Comparison of ENCODE assay signal across 20 cellular contexts in genomic region chr16:30143347-30143702, GRCh38. TPM values are rescaled to one million over a fixed set of nuclear protein-coding genes. Genes with fewer than 3 reads are reported as not detected.
DNase-seq lines count a peak whose midpoint lies in the region; ATAC-seq and TF ChIP-seq lines count a peak whose summit lies in the region.
"Had no signal": no experiment of that assay in that cellular context is flagged by ENCODE, and none has a peak within 500 bp of the region (broad histone marks: within the 10 kb centered on the region; RNA-seq: fewer than 3 reads in every experiment).

No MANE protein-coding gene starts in this region.

- no peaks in the 10 kb centered on the region for H3K27me3 Mint-ChIP-seq in activated CD8-positive, alpha-beta memory T cell treated with anti-CD3 and anti-CD28 coated beads, Interleukin-2, amount 10 ng/mL, durations not matched to agents 7 days and 5 days
- no peaks in the 10 kb centered on the region for H3K27me3 Mint-ChIP-seq in activated naive CD8-positive, alpha-beta T cell treated with anti-CD3 and anti-CD28 coated beads, Interleukin-2, amount 50 U/mL, for 24 hours
- no peaks in the 10 kb centered on the region for H3K27me3 Mint-ChIP-seq in stimulated activated memory B cell treated with anti-CD40 and anti-IgM and Interleukin-4, amounts not matched to agents 10 μg/mL and 1 μg/mL and 100 μg/mL, for 72 hours
- H3K27me3 Mint-ChIP-seq: naive B cell had no signal

- DNase-seq in activated CD8-positive, alpha-beta memory T cell treated with anti-CD3 and anti-CD28 coated beads, Interleukin-2, amount 10 ng/mL, durations not matched to agents 7 days and 5 days: no peak
- no peak for DNase-seq in activated CD8-positive, alpha-beta memory T cell treated with anti-CD3 and anti-CD28 coated beads, Interleukin-2, amount 50 U/mL, for 48 hours
- no peak for DNase-seq in activated naive CD8-positive, alpha-beta T cell treated with anti-CD3 and anti-CD28 coated beads, Interleukin-2, amount 50 U/mL, for 24 hours
- no peak for DNase-seq in germinal center (ENCODE audit: low spot score)
- no peak for DNase-seq in thyroid gland
- DNase-seq: activated effector memory CD4-positive, alpha-beta T cell treated with Interleukin-2 at 50 U/mL for 16 hours; cerebellar nuclear complex; dorsolateral prefrontal cortex; left ventricle myocardium superior; NCI-H2081 treated with DMSO at 0.1 percent for 48 hours; NCI-H226 had no signal

- no peaks in the 10 kb centered on the region for H3K79me2 ChIP-seq in OCI-LY3 (ENCODE audit: low read length)

- H3K4me2 ChIP-seq in OCI-LY3 (ENCODE audit: low read length): 0 out of 2 replicates have a peak overlapping the region, but pooled peaks have one; percentile 4
- H3K4me2 ChIP-seq: A549 had no signal

- no peaks in the 10 kb centered on the region for H3K27me3 ChIP-seq in OCI-LY3 (ENCODE audit: low read depth, low read length)
- no peaks in the 10 kb centered on the region for H3K27me3 ChIP-seq in thyroid gland
- H3K27me3 ChIP-seq: dorsolateral prefrontal cortex, SJSA1 had no signal

- H3K9me3 Mint-ChIP-seq in activated CD8-positive, alpha-beta memory T cell treated with anti-CD3 and anti-CD28 coated beads, Interleukin-2, amount 10 ng/mL, durations not matched to agents 7 days and 5 days (ENCODE audit: low read depth): peaks cover 3% of the 10 kb centered on the region
- H3K9me3 Mint-ChIP-seq in activated naive CD8-positive, alpha-beta T cell treated with anti-CD3 and anti-CD28 coated beads, Interleukin-2, amount 50 U/mL, for 24 hours: no peaks in the 10 kb centered on the region
- H3K9me3 Mint-ChIP-seq in stimulated activated memory B cell treated with anti-CD40 and anti-IgM and Interleukin-4, amounts not matched to agents 10 μg/mL and 1 μg/mL and 100 μg/mL, for 72 hours: no peaks in the 10 kb centered on the region
- H3K9me3 Mint-ChIP-seq: mesothelial cell of epicardium, naive B cell had no signal

- 76 to 77% methylated on average over 2 of the region's 2 CpGs for WGBS in thyroid gland, 2 donors

- H3K9me3 ChIP-seq in OCI-LY3 (ENCODE audit: insufficient read depth, low read length): no peaks in the 10 kb centered on the region
- H3K9me3 ChIP-seq in thyroid gland: no peaks in the 10 kb centered on the region
- H3K9me3 ChIP-seq: SJSA1 had no signal

- no peak overlapping the region for H3K9ac ChIP-seq in OCI-LY3 (ENCODE audit: low read length)

- intact Hi-C loops in thyroid gland (cut with DNase I): no loop called here

- H3K4me1 ChIP-seq in OCI-LY3 (ENCODE audit: low read length) (peaks cover 7% of the 10 kb centered on the region), thyroid gland (no peaks in the 10 kb centered on the region)
- H3K4me1 ChIP-seq: SJSA1 had no signal

- H3K36me3 ChIP-seq in OCI-LY3 (replicated peaks; ENCODE audit: low read depth, low read length) (no peaks in the 10 kb centered on the region), thyroid gland (no peaks in the 10 kb centered on the region)
- H3K36me3 ChIP-seq: SJSA1 had no signal

- peaks cover 5% of the 10 kb centered on the region for H3K36me3 Mint-ChIP-seq in activated CD8-positive, alpha-beta memory T cell treated with anti-CD3 and anti-CD28 coated beads, Interleukin-2, amount 10 ng/mL, durations not matched to agents 7 days and 5 days
- no peaks in the 10 kb centered on the region for H3K36me3 Mint-ChIP-seq in activated naive CD8-positive, alpha-beta T cell treated with anti-CD3 and anti-CD28 coated beads, Interleukin-2, amount 50 U/mL, for 24 hours (ENCODE audit: low read depth)
- no peaks in the 10 kb centered on the region for H3K36me3 Mint-ChIP-seq in stimulated activated memory B cell treated with anti-CD40 and anti-IgM and Interleukin-4, amounts not matched to agents 10 μg/mL and 1 μg/mL and 100 μg/mL, for 72 hours
- H3K36me3 Mint-ChIP-seq: mesothelial cell of epicardium, naive B cell had no signal

- H3K4me3 Mint-ChIP-seq in activated CD8-positive, alpha-beta memory T cell treated with anti-CD3 and anti-CD28 coated beads, Interleukin-2, amount 10 ng/mL, durations not matched to agents 7 days and 5 days: no peak overlapping the region
- no peak overlapping the region for H3K4me3 Mint-ChIP-seq in activated naive CD8-positive, alpha-beta T cell treated with anti-CD3 and anti-CD28 coated beads, Interleukin-2, amount 50 U/mL, for 24 hours
- no peak overlapping the region for H3K4me3 Mint-ChIP-seq in stimulated activated memory B cell treated with anti-CD40 and anti-IgM and Interleukin-4, amounts not matched to agents 10 μg/mL and 1 μg/mL and 100 μg/mL, for 72 hours
- H3K4me3 Mint-ChIP-seq: H9, mesothelial cell of epicardium, naive B cell had no signal

- no peaks in the 10 kb centered on the region for H4K20me1 ChIP-seq in OCI-LY3 (ENCODE audit: insufficient read depth, low read length)

- no peak overlapping the region for H3K27ac ChIP-seq in OCI-LY3 (ENCODE audit: low read length)
- H3K27ac ChIP-seq in thyroid gland: no peak overlapping the region
- H3K27ac ChIP-seq: A549, dorsolateral prefrontal cortex, SJSA1, skin epidermis had no signal

- peak overlapping the region; percentile 23; the same call in 1 of the 2 replicates for H2AFZ ChIP-seq in OCI-LY3 (ENCODE audit: low read depth, low read length)

- H3K27ac Mint-ChIP-seq in activated CD8-positive, alpha-beta memory T cell treated with anti-CD3 and anti-CD28 coated beads, Interleukin-2, amount 10 ng/mL, durations not matched to agents 7 days and 5 days: peak overlapping the region; percentile 47
- peak overlapping the region; percentile 7 for H3K27ac Mint-ChIP-seq in activated naive CD8-positive, alpha-beta T cell treated with anti-CD3 and anti-CD28 coated beads, Interleukin-2, amount 50 U/mL, for 24 hours
- H3K27ac Mint-ChIP-seq in stimulated activated memory B cell treated with anti-CD40 and anti-IgM and Interleukin-4, amounts not matched to agents 10 μg/mL and 1 μg/mL and 100 μg/mL, for 72 hours: peak overlapping the region; percentile 18
- H3K27ac Mint-ChIP-seq: H9, mesothelial cell of epicardium had no signal

- no peak for TF ChIP-seq CTCF in OCI-LY3 (IDR thresholded peaks at IDR 0.05; ENCODE audit: low read depth, low read length)
- TF ChIP-seq CTCF in thyroid gland (IDR thresholded peaks at IDR 0.05): no peak

- no peak for TF ChIP-seq POLR2A in thyroid gland (IDR thresholded peaks at IDR 0.05)

- CTCF ChIA-PET in activated CD8-positive, alpha-beta memory T cell treated with anti-CD3 and anti-CD28 coated beads, Interleukin-2, amount 10 ng/mL, durations not matched to agents 7 days and 5 days (lab: Charles Lee): interaction anchor here (0.6 to 2.6 kb wide), 38 partner anchors 9 to 655 kb away, joined by 3 to 35 read pairs (median 5); partner anchors contain the start of genes CORO1A, DCTPP1, GDPD3 and MAPK3

- H3K4me1 Mint-ChIP-seq in activated CD8-positive, alpha-beta memory T cell treated with anti-CD3 and anti-CD28 coated beads, Interleukin-2, amount 10 ng/mL, durations not matched to agents 7 days and 5 days: peaks cover 31% of the 10 kb centered on the region
- peaks cover 25% of the 10 kb centered on the region for H3K4me1 Mint-ChIP-seq in activated naive CD8-positive, alpha-beta T cell treated with anti-CD3 and anti-CD28 coated beads, Interleukin-2, amount 50 U/mL, for 24 hours
- H3K4me1 Mint-ChIP-seq in stimulated activated memory B cell treated with anti-CD40 and anti-IgM and Interleukin-4, amounts not matched to agents 10 μg/mL and 1 μg/mL and 100 μg/mL, for 72 hours: peaks cover 15% of the 10 kb centered on the region
- H3K4me1 Mint-ChIP-seq: H9, mesothelial cell of epicardium had no signal

- no peak overlapping the region for H3K4me3 ChIP-seq in OCI-LY3 (ENCODE audit: low read length)
- H3K4me3 ChIP-seq in thyroid gland (replicated peaks in 1 of 3): no peak overlapping the region
- H3K4me3 ChIP-seq: A549, dorsolateral prefrontal cortex, SJSA1, skin epidermis had no signal

- ATAC-seq in activated CD8-positive, alpha-beta memory T cell treated with anti-CD3 and anti-CD28 coated beads, Interleukin-2, amount 10 ng/mL, durations not matched to agents 7 days and 5 days: peak; percentile 57
- peak; percentile 50 for ATAC-seq in activated naive CD8-positive, alpha-beta T cell treated with anti-CD3 and anti-CD28 coated beads, Interleukin-2, amount 50 U/mL, for 24 hours
- ATAC-seq in stimulated activated memory B cell treated with anti-CD40 and anti-IgM and Interleukin-4, amounts not matched to agents 10 μg/mL and 1 μg/mL and 100 μg/mL, for 72 hours: no peak
- ATAC-seq in GM19452 (IDR thresholded peaks at IDR 0.05; ENCODE audit: unreplicated experiment): no peak
- ATAC-seq: left ventricle myocardium superior had no signal

RNA-seq across cellular contexts. Expression of gene MAPK3, which starts 20.3 kb away (rescaled TPM):
- total RNA-seq in activated CD8-positive, alpha-beta memory T cell treated with anti-CD3 and anti-CD28 coated beads, Interleukin-2, amount 10 ng/mL, durations not matched to agents 7 days and 5 days: 10 to 100 TPM; 67.1 to 95.1 TPM
- 10 to 100 TPM; 31.5 to 90.6 (median 51.5) TPM for total RNA-seq in thyroid gland

RNA-seq across cellular contexts. Expression of gene GDPD3, which starts 30.0 kb away (rescaled TPM):
- 10 to 100 TPM in 1 of 2 experiments, 1 to 10 TPM in 1; 8.1 to 19.5 TPM for total RNA-seq in activated CD8-positive, alpha-beta memory T cell treated with anti-CD3 and anti-CD28 coated beads, Interleukin-2, amount 10 ng/mL, durations not matched to agents 7 days and 5 days
- total RNA-seq in thyroid gland: 1 to 10 TPM in 2 of 4 donors, under 1 TPM in 1, not detected in 1; 0.68 to 1.6 (median 1.2) TPM

RNA-seq across cellular contexts. Expression of gene CORO1A, which starts 40.1 kb away (rescaled TPM):
- total RNA-seq in activated CD8-positive, alpha-beta memory T cell treated with anti-CD3 and anti-CD28 coated beads, Interleukin-2, amount 10 ng/mL, durations not matched to agents 7 days and 5 days: 1,000 to 10,000 TPM; 1,639 to 1,875 TPM
- total RNA-seq in thyroid gland: 10 to 100 TPM in 3 of 4 donors, 1 to 10 TPM in 1; 7.3 to 14.8 (median 11.2) TPM

RNA-seq across cellular contexts. Expression of gene YPEL3, which starts 47.3 kb away (rescaled TPM):
- total RNA-seq in activated CD8-positive, alpha-beta memory T cell treated with anti-CD3 and anti-CD28 coated beads, Interleukin-2, amount 10 ng/mL, durations not matched to agents 7 days and 5 days: 10 to 100 TPM; 47.2 to 47.8 TPM
- 100 to 1,000 TPM in 1 of 4 donors, 10 to 100 TPM in 3; 32.4 to 372 (median 68.0) TPM for total RNA-seq in thyroid gland

RNA-seq across cellular contexts. Expression of gene BOLA2B, which starts 50.1 kb away (rescaled TPM):
- 100 to 1,000 TPM; 210 to 238 TPM for total RNA-seq in activated CD8-positive, alpha-beta memory T cell treated with anti-CD3 and anti-CD28 coated beads, Interleukin-2, amount 10 ng/mL, durations not matched to agents 7 days and 5 days
- total RNA-seq in thyroid gland: 100 to 1,000 TPM in 2 of 4 donors, 1 to 10 TPM in 2; 2.1 to 150 (median 67.4) TPM

Comparison
In these comparisons a context has a peak if more than half of its experiments do, and no peak if none do; other contexts are left out.
1. ATAC-seq: peak in activated CD8-positive, alpha-beta memory T cell treated with anti-CD3 and anti-CD28 coated beads, Interleukin-2, amount 10 ng/mL, durations not matched to agents 7 days and 5 days (single experiment) and activated naive CD8-positive, alpha-beta T cell treated with anti-CD3 and anti-CD28 coated beads, Interleukin-2, amount 50 U/mL, for 24 hours (single experiment); none in stimulated activated memory B cell treated with anti-CD40 and anti-IgM and Interleukin-4, amounts not matched to agents 10 μg/mL and 1 μg/mL and 100 μg/mL, for 72 hours (single experiment) and GM19452 (single experiment).
2. RNA of gene CORO1A, which starts 40.1 kb away (total RNA-seq): 1,639 to 1,875 TPM in activated CD8-positive, alpha-beta memory T cell treated with anti-CD3 and anti-CD28 coated beads, Interleukin-2, amount 10 ng/mL, durations not matched to agents 7 days and 5 days; 7.3 to 14.8 TPM in thyroid gland; every median in the first group is over 100 times any median in the second.
3. Peak in every context shown above with its lines, with median percentiles within 50 percentile points of each other: H3K27ac Mint-ChIP-seq.